In the genomic region with DNA sequence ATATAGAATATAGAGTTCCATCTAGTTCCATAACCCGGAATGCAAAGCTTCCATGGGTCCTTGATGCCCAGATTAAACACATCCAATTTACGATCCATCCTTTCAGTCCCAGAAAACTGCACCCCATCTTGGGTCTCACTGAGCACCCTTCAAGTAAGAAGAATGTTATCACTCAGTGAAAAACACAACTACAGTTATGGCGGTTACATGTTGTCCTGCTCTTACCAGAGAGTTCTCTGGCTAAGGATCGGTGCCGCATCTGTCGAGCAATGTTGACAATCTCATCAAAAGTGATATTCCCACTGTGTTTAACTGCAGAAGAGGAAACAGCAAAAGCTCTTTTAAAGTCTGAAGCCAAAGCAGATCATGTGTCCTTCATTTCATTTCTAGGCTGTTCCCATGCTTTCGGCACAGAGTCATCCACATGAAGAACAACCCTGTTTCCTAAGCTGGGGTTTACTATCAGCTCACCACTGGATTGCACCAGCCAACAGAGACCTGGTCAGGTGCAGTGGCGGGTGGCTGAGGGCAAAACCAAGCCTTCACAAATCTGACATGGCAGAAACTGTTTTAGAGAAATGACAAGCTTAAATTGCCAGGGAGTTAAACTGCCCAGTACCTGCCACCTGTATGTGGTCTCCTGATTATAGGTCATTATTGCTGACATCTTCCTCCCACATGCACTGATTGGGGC, we compare ENCODE assay signal across 10 cellular contexts. TPM values are rescaled to one million over a fixed set of nuclear protein-coding genes. Genes with fewer than 3 reads are reported as not detected.
DNase-seq lines count a peak whose midpoint lies in the region; ATAC-seq, FAIRE-seq and TF ChIP-seq lines count a peak whose summit lies in the region.
"Had no signal": no experiment of that assay in that cellular context is flagged by ENCODE, and none has a peak within 500 bp of the region (broad histone marks: within the 10 kb centered on the region; RNA-seq: fewer than 3 reads in every experiment).

No MANE protein-coding gene starts in this region.

- no peak overlapping the region for H2AFZ ChIP-seq in GM23338

- no peak for TF ChIP-seq POLR2A in H54 (IDR thresholded peaks at IDR 0.05; ENCODE audit: low read depth, low read length)

- H3K4me3 ChIP-seq in AG09309 (ENCODE audit: control insufficient read depth, low read depth, low read length) = peak overlapping the region; percentile 55; the same call in 1 of the 2 replicates
- peak overlapping the region; percentile 100 for H3K4me3 ChIP-seq in GM23338
- peak overlapping the region; percentile 95 for H3K4me3 ChIP-seq in iPS-20b (ENCODE audit: low read length)

- ATAC-seq in GM23338 (no peak), HG03469 (IDR thresholded peaks at IDR 0.05; ENCODE audit: unreplicated experiment) (no peak)
- no peak for ATAC-seq in activated T-cell treated with anti-CD3 and anti-CD28 coated beads, Interleukin-2, amount 50 U/mL, for 72 hours (replicated peaks in 1 of 2)

- H3K36me3 Mint-ChIP-seq in GM23338 (ENCODE audit: low read depth) = peaks cover 80% of the 10 kb centered on the region
- peaks cover 54 to 71% of the 10 kb centered on the region in 2 donors for H3K36me3 Mint-ChIP-seq in activated T-cell treated with anti-CD3 and anti-CD28 coated beads, Interleukin-2, amount 50 U/mL, for 72 hours (ENCODE audit: insufficient read depth in 2 of 2)

- peaks cover 22% of the 10 kb centered on the region for H3K9me3 Mint-ChIP-seq in GM23338
- H3K9me3 Mint-ChIP-seq in activated T-cell treated with anti-CD3 and anti-CD28 coated beads, Interleukin-2, amount 50 U/mL, for 72 hours = peaks cover 2 to 12% of the 10 kb centered on the region in 2 donors

- H3K4me2 ChIP-seq in GM23338 = peak overlapping the region; percentile 100

- peak overlapping the region; percentile 99 for H3K27ac Mint-ChIP-seq in GM23338
- H3K27ac Mint-ChIP-seq in activated T-cell treated with anti-CD3 and anti-CD28 coated beads, Interleukin-2, amount 50 U/mL, for 72 hours = peak overlapping the region; percentile 91

- H3K27me3 Mint-ChIP-seq in GM23338 (ENCODE audit: insufficient read depth, low read depth, poor library complexity) = peaks cover 46% of the 10 kb centered on the region
- H3K27me3 Mint-ChIP-seq in activated T-cell treated with anti-CD3 and anti-CD28 coated beads, Interleukin-2, amount 50 U/mL, for 72 hours (ENCODE audit: low read depth) = no peaks in the 10 kb centered on the region

- peaks cover 75% of the 10 kb centered on the region for H3F3A ChIP-seq in GM23338 (replicated peaks; ENCODE audit: low read depth)

- peaks cover 21% of the 10 kb centered on the region for H3K4me1 Mint-ChIP-seq in GM23338
- peaks cover 43% of the 10 kb centered on the region for H3K4me1 Mint-ChIP-seq in activated T-cell treated with anti-CD3 and anti-CD28 coated beads, Interleukin-2, amount 50 U/mL, for 72 hours (ENCODE audit: low read depth)

- H3K36me3 ChIP-seq in GM23338 (ENCODE audit: insufficient read depth) (peaks cover 71% of the 10 kb centered on the region), iPS-20b (ENCODE audit: insufficient read depth, low read depth, low read length) (peaks cover 71% of the 10 kb centered on the region)

- no peak for DNase-seq in AG09309 (ENCODE audit: low read depth)
- no peak for DNase-seq in GM23338 (ENCODE audit: low spot score)
- DNase-seq in activated T-cell treated with anti-CD3 and anti-CD28 coated beads, Interleukin-2, amount 50 U/mL, for 72 hours = no peak
- DNase-seq in islet precursor cell = no peak
- DNase-seq in H54 (ENCODE audit: insufficient read length, low spot score) = no peak
- DNase-seq in NCI-H82 (lab: John Stamatoyannopoulos, UW) = no peak
- DNase-seq: anterior cingulate cortex; NK-92 treated with Interleukin-12 subunit alpha and Interleukin-12 subunit beta, amount 100 ng/mL, for 24 hours had no signal

- TF ChIP-seq CTCF in AG09309 (IDR thresholded peaks at IDR 0.05; ENCODE audit: control insufficient read depth, insufficient read depth, low read depth, low read length, missing control alignments) = no peak
- no peak for TF ChIP-seq CTCF in GM23338 (conservative IDR thresholded peaks at IDR 0.05; ENCODE audit: low read depth in 2 of 2)

- peak overlapping the region; percentile 99 for H3K4me3 Mint-ChIP-seq in GM23338
- peak overlapping the region; percentile 91 to 94 for H3K4me3 Mint-ChIP-seq in activated T-cell treated with anti-CD3 and anti-CD28 coated beads, Interleukin-2, amount 50 U/mL, for 72 hours

- H3K27me3 ChIP-seq in GM23338 (ENCODE audit: insufficient read depth) (no peaks in the 10 kb centered on the region), iPS-20b (ENCODE audit: insufficient read depth, low read length) (no peaks in the 10 kb centered on the region)

- H3K27ac ChIP-seq in GM23338 (ENCODE audit: low read depth) (peak overlapping the region; percentile 98), iPS-20b (ENCODE audit: low read length) (no peak overlapping the region)

- no peaks in the 10 kb centered on the region for H3K9me2 ChIP-seq in GM23338 (ENCODE audit: insufficient read depth)

- peak overlapping the region; percentile 99; the same call in 1 of the 2 replicates for H3K9ac ChIP-seq in iPS-20b (ENCODE audit: low read depth, low read length)

- peaks cover 17% of the 10 kb centered on the region for H3K4me1 ChIP-seq in GM23338 (ENCODE audit: insufficient read depth)
- H3K4me1 ChIP-seq in iPS-20b (ENCODE audit: insufficient read depth, low read length) = peaks cover 5% of the 10 kb centered on the region; the same call in 1 of the 2 replicates

- peaks cover 41% of the 10 kb centered on the region for H4K20me1 ChIP-seq in GM23338 (replicated peaks; ENCODE audit: insufficient read depth)

- peaks cover 7% of the 10 kb centered on the region for H3K9me3 ChIP-seq in iPS-20b (ENCODE audit: insufficient read depth, low read depth, low read length)

- no peak for FAIRE-seq in H54 (lab: Jason Lieb, UNC)

- peaks cover 44% of the 10 kb centered on the region for H3K79me2 ChIP-seq in GM23338 (replicated peaks; ENCODE audit: insufficient read depth)

TF ChIP-seq in GM23338, 12 proteins besides CTCF, POLR2A, EP300 and RAD21:
- TF ChIP-seq ZNF114 (CRISPR knock-in tag; IDR thresholded peaks at IDR 0.05) (no peak), CREB1 (CRISPR knock-in tag; IDR thresholded peaks at IDR 0.05; ENCODE audit: low read depth) (no peak), STAT1 (IDR thresholded peaks at IDR 0.05; ENCODE audit: unreplicated experiment) (no peak), EZH2phosphoT487 (IDR thresholded peaks at IDR 0.05; ENCODE audit: unreplicated experiment) (no peak), JUNB (IDR thresholded peaks at IDR 0.05; ENCODE audit: unreplicated experiment) (no peak), POLR2AphosphoS5 (IDR thresholded peaks at IDR 0.05; ENCODE audit: low read depth) (no peak; the same call in 1 of the 2 replicates)
- TF ChIP-seq, protein P1, sequence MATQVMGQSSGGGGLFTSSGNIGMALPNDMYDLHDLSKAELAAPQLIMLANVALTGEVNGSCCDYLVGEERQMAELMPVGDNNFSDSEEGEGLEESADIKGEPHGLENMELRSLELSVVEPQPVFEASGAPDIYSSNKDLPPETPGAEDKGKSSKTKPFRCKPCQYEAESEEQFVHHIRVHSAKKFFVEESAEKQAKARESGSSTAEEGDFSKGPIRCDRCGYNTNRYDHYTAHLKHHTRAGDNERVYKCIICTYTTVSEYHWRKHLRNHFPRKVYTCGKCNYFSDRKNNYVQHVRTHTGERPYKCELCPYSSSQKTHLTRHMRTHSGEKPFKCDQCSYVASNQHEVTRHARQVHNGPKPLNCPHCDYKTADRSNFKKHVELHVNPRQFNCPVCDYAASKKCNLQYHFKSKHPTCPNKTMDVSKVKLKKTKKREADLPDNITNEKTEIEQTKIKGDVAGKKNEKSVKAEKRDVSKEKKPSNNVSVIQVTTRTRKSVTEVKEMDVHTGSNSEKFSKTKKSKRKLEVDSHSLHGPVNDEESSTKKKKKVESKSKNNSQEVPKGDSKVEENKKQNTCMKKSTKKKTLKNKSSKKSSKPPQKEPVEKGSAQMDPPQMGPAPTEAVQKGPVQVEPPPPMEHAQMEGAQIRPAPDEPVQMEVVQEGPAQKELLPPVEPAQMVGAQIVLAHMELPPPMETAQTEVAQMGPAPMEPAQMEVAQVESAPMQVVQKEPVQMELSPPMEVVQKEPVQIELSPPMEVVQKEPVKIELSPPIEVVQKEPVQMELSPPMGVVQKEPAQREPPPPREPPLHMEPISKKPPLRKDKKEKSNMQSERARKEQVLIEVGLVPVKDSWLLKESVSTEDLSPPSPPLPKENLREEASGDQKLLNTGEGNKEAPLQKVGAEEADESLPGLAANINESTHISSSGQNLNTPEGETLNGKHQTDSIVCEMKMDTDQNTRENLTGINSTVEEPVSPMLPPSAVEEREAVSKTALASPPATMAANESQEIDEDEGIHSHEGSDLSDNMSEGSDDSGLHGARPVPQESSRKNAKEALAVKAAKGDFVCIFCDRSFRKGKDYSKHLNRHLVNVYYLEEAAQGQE (IDR thresholded peaks at IDR 0.05; ENCODE audit: unreplicated experiment) = no peak
- TF ChIP-seq, protein P2, sequence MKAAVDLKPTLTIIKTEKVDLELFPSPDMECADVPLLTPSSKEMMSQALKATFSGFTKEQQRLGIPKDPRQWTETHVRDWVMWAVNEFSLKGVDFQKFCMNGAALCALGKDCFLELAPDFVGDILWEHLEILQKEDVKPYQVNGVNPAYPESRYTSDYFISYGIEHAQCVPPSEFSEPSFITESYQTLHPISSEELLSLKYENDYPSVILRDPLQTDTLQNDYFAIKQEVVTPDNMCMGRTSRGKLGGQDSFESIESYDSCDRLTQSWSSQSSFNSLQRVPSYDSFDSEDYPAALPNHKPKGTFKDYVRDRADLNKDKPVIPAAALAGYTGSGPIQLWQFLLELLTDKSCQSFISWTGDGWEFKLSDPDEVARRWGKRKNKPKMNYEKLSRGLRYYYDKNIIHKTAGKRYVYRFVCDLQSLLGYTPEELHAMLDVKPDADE (IDR thresholded peaks at IDR 0.05) = no peak

RNA-seq across cellular contexts. Expression of a gene that starts 2.9 kb away (rescaled TPM):
- 1,947 and 2,596 TPM in 2 replicates for total RNA-seq in GM23338 (2014; rRNA removed; shearing (Covaris generic))
- 2,121 and 2,369 TPM in 2 replicates for polyA plus RNA-seq in GM23338 (2016; fragmentation: Nextera tagmentation; extraction: Ambion mirVana)
- total RNA-seq in activated T-cell treated with anti-CD3 and anti-CD28 coated beads, Interleukin-2, amount 50 U/mL, for 72 hours = 1,000 to 10,000 TPM; 2,503 to 2,755 TPM

RNA-seq across cellular contexts. Expression of a gene that starts 3.1 kb away (rescaled TPM):
- 16.9 and 21.9 TPM in 2 replicates for total RNA-seq in GM23338 (2014; rRNA removed; shearing (Covaris generic))
- polyA plus RNA-seq in GM23338 (2016; fragmentation: Nextera tagmentation; extraction: Ambion mirVana) = 12.8 and 16.1 TPM in 2 replicates
- total RNA-seq in activated T-cell treated with anti-CD3 and anti-CD28 coated beads, Interleukin-2, amount 50 U/mL, for 72 hours = 10 to 100 TPM; 30.5 to 33.8 TPM

RNA-seq across cellular contexts. Expression of a gene that starts 24.1 kb away (rescaled TPM):
- 5.8 and 6.3 TPM in 2 replicates for total RNA-seq in GM23338 (2014; rRNA removed; shearing (Covaris generic))
- polyA plus RNA-seq in GM23338 (2016; fragmentation: Nextera tagmentation; extraction: Ambion mirVana) = 2.2 and 2.9 TPM in 2 replicates
- 10 to 100 TPM; 10.4 to 16.1 TPM for total RNA-seq in activated T-cell treated with anti-CD3 and anti-CD28 coated beads, Interleukin-2, amount 50 U/mL, for 72 hours

RNA-seq across cellular contexts. Expression of a gene that starts 51.3 kb away (rescaled TPM):
- 28.9 and 34.1 TPM in 2 replicates for total RNA-seq in GM23338 (2014; rRNA removed; shearing (Covaris generic))
- polyA plus RNA-seq in GM23338 (2016; fragmentation: Nextera tagmentation; extraction: Ambion mirVana) = 16.3 and 18.9 TPM in 2 replicates
- total RNA-seq in activated T-cell treated with anti-CD3 and anti-CD28 coated beads, Interleukin-2, amount 50 U/mL, for 72 hours = 10 to 100 TPM; 11.4 to 13.8 TPM
